ENCODE assay signal across 9 cellular contexts in genomic region chr1:103106426-103107321, GRCh38. TPM values are rescaled to one million over a fixed set of nuclear protein-coding genes. Genes with fewer than 3 reads are reported as not detected.
A peak's percentile ranks its signal among the peaks of the same experiment; 100 is the strongest.
DNase-seq lines count a peak whose midpoint lies in the region; ATAC-seq and TF ChIP-seq lines count a peak whose summit lies in the region.
"Had no signal": no experiment of that assay in that cellular context is flagged by ENCODE, and none has a peak within 500 bp of the region (broad histone marks: within the 10 kb centered on the region; RNA-seq: fewer than 3 reads in every experiment).

No MANE protein-coding gene starts in this region.

- H3K9me3 ChIP-seq in SK-N-MC (ENCODE audit: low read depth, low read length), result no peaks in the 10 kb centered on the region
- no peaks in the 10 kb centered on the region for H3K9me3 ChIP-seq in neuron (ENCODE audit: low read length)
- H3K9me3 ChIP-seq: Caco-2 had no signal

- H3K36me3 ChIP-seq in SK-N-MC (ENCODE audit: insufficient read depth, low read length), result no peaks in the 10 kb centered on the region
- no peaks in the 10 kb centered on the region for H3K36me3 ChIP-seq in neuron (ENCODE audit: insufficient read depth, low read length)

- H3K27me3 ChIP-seq in foreskin keratinocyte (no peaks in the 10 kb centered on the region), neuron (ENCODE audit: insufficient read depth, low read length) (no peaks in the 10 kb centered on the region)

- H3K4me3 ChIP-seq in SK-N-MC (peak overlapping the region; percentile 44), neuron (ENCODE audit: low read length) (peak overlapping the region; percentile 85)

- DNase-seq in NCI-H510A treated with DMSO at 0.1 percent for 48 hours (lab: John Stamatoyannopoulos, UW) (peak; percentile 70), NCI-H510A (lab: John Stamatoyannopoulos, UW) (no peak), HuH-7 (ENCODE audit: low spot score) (peak; percentile 23), SK-N-MC (ENCODE audit: low read depth, low spot score) (no peak), foreskin keratinocyte (peak in 1 of 2 donors; percentile 38)
- DNase-seq in activated CD4-positive, alpha-beta T cell treated with anti-CD3 and anti-CD28 coated beads, Interleukin-2, amount 50 U/mL, for 1 hour, result no peak

- H3K9ac ChIP-seq in SK-N-MC (ENCODE audit: insufficient read length), result no peak overlapping the region

- ATAC-seq in GM21717 (IDR thresholded peaks at IDR 0.05; ENCODE audit: unreplicated experiment) (peak; percentile 91), foreskin keratinocyte (peak; percentile 89)

- peak overlapping the region; percentile 69 for H2AFZ ChIP-seq in neuron (ENCODE audit: low read depth, low read length)

- peak; percentile 70 for TF ChIP-seq CTCF in foreskin keratinocyte (conservative IDR thresholded peaks at IDR 0.05)

- H3K27ac ChIP-seq in SK-N-MC (no peak overlapping the region), foreskin keratinocyte (no peak overlapping the region)

- H3K4me1 ChIP-seq in foreskin keratinocyte (peaks cover 11% of the 10 kb centered on the region), neuron (ENCODE audit: insufficient read depth, low read length) (peaks cover 18% of the 10 kb centered on the region)
- H3K4me1 ChIP-seq: Caco-2 had no signal

RNA-seq across cellular contexts. Expression of gene COL11A1, which starts 1.6 kb away (rescaled TPM):
- 0.71 and 1.0 TPM in 2 replicates for total RNA-seq in foreskin keratinocyte
- polyA plus RNA-seq in foreskin keratinocyte, result 0.32 and 0.76 TPM in 2 replicates
- total RNA-seq: Caco-2 had no signal

Comparison
In these comparisons a context has a peak if more than half of its experiments do, and no peak if none do; other contexts are left out.
1. DNase-seq: peak in NCI-H510A treated with DMSO at 0.1 percent for 48 hours (single experiment) and HuH-7 (single experiment); none in NCI-H510A (single experiment), SK-N-MC (single experiment) and activated CD4-positive, alpha-beta T cell treated with anti-CD3 and anti-CD28 coated beads, Interleukin-2, amount 50 U/mL, for 1 hour (single experiment).